In the genomic region with DNA sequence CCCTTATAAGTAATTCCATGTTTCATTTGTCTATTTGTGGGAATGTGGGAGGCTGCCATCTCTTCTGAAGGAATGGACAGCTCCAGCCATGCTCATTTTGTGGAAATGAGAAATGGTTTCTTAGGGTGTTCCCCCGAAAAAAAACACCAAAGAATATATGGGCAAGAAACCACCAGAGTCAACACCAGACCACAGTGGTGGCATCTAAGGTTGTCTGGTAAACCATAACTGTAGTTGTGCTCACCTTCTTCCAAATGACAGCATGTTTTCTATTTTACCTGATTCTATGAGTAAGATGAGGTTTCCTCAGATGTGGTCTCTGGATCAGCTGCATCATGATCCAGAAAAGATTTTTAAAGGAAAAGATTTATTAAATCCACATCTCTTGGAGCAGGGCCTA, we compare ENCODE assay signal across 6 cellular contexts.
"Had no signal": no experiment of that assay in that cellular context is flagged by ENCODE, and none has a peak within 500 bp of the region (broad histone marks: within the 10 kb centered on the region; RNA-seq: fewer than 3 reads in every experiment).

No MANE protein-coding gene starts in this region.

- H3K27ac Mint-ChIP-seq: GM23338, H9, IgD-negative memory B cell had no signal

- H3K4me1 Mint-ChIP-seq: GM23338, H9, IgD-negative memory B cell had no signal

- H3K4me3 Mint-ChIP-seq: GM23338, H9, IgD-negative memory B cell had no signal

- DNase-seq: H9, HCEC 1CT had no signal

- H3K4me3 ChIP-seq: GM23338, K562 had no signal

- H3K9me3 Mint-ChIP-seq: GM23338, H9, IgD-negative memory B cell had no signal

- ATAC-seq: GM23338, HepG2, K562 had no signal
